23 cellular contexts compared by ENCODE assay signal in the genomic region with DNA sequence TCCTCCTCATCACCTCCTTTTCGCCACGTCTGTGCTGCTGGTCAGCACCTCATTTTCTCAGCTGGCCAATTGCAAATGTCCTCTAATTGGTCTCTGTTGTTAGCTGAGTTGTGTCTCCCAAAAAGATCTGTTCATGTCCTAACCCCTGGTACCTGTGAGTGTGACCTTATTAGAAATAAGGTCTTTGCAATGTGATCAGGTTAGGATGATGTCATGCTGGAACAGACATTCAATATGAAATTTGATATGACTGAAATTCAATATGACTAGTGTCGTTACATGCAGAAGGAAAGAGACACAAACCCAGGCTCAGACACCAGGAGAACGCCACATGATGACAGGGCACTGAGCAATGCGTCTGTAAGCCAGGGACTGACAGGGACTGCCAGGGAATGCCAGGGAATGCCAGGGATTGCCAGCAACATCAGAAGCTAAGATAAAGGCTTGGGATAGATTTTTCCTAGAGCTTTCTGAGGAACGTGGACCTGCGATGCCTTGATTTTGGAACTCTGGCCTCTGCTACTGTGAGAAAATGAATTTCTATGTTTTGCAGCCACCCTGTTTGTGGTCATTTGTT.
"Had no signal": no experiment of that assay in that cellular context is flagged by ENCODE, and none has a peak within 500 bp of the region (broad histone marks: within the 10 kb centered on the region; RNA-seq: fewer than 3 reads in every experiment).

No MANE protein-coding gene starts in this region.

- H3K36me3 ChIP-seq: brain microvascular endothelial cell, gastrocnemius medialis, suprapubic skin, transverse colon, vagina had no signal

- ATAC-seq: activated CD8-positive, alpha-beta T cell treated with anti-CD3 and anti-CD28 coated beads, Interleukin-2, amount 10 ng/mL, durations not matched to agents 7 days and 5 days; gastrocnemius medialis; left lobe of liver; stimulated activated naive CD8-positive, alpha-beta T cell treated with anti-CD3 and anti-CD28 coated beads, Interleukin-15, amount 100 ng/mL, for 72 hours had no signal

- H3K27ac Mint-ChIP-seq: activated CD8-positive, alpha-beta T cell treated with anti-CD3 and anti-CD28 coated beads, Interleukin-2, amount 10 ng/mL, durations not matched to agents 7 days and 5 days; activated T-cell treated with anti-CD3 and anti-CD28 coated beads, Interleukin-2, amount 50 U/mL, for 24 hours; activated T-helper 2 cell treated with anti-CD3 and anti-CD28 coated beads, Interferon-gamma antibody, Interleukin-2, Interleukin-4, amounts not matched to agents 10 μg/mL and 5 μg/mL and 100 μg/mL, durations not matched to agents 14 hours and 24 hours and 36 hours; endodermal cell; stimulated activated naive CD8-positive, alpha-beta T cell treated with anti-CD3 and anti-CD28 coated beads, Interleukin-15, amount 100 ng/mL, for 72 hours had no signal

- H3K4me3 ChIP-seq: gastrocnemius medialis, skin epidermis, suprapubic skin, transverse colon, vagina had no signal

- H3K27ac ChIP-seq: brain microvascular endothelial cell, epithelial cell of prostate, gastrocnemius medialis, suprapubic skin, transverse colon, vagina had no signal

- H3K27me3 ChIP-seq: brain microvascular endothelial cell, suprapubic skin, transverse colon, vagina had no signal

- H3K4me3 Mint-ChIP-seq: activated CD8-positive, alpha-beta T cell treated with anti-CD3 and anti-CD28 coated beads, Interleukin-2, amount 10 ng/mL, durations not matched to agents 7 days and 5 days; activated T-cell treated with anti-CD3 and anti-CD28 coated beads, Interleukin-2, amount 50 U/mL, for 24 hours; endodermal cell; nephron progenitor cell; stimulated activated naive CD8-positive, alpha-beta T cell treated with anti-CD3 and anti-CD28 coated beads, Interleukin-15, amount 100 ng/mL, for 72 hours had no signal

- DNase-seq: activated CD4-positive, alpha-beta T cell treated with anti-CD3 and anti-CD28 coated beads for 48 hours; activated CD4-positive, CD25-positive, alpha-beta regulatory T cell; activated CD8-positive, alpha-beta T cell treated with anti-CD3 and anti-CD28 coated beads, Interleukin-2, amount 10 ng/mL, durations not matched to agents 7 days and 5 days; activated naive CD4-positive, alpha-beta T cell treated with Interleukin-2 at 50 U/mL for 16 hours; activated T-cell treated with anti-CD3 and anti-CD28 coated beads, Interleukin-2, amount 50 U/mL, for 24 hours; anterior cingulate cortex; brain microvascular endothelial cell; central memory CD4-positive, alpha-beta T cell; endodermal cell; gastrocnemius medialis; midbrain; nephron progenitor cell; nucleus accumbens; posterior cingulate gyrus; stimulated activated naive CD8-positive, alpha-beta T cell treated with anti-CD3 and anti-CD28 coated beads, Interleukin-15, amount 100 ng/mL, for 72 hours; T-helper 9 cell; transverse colon had no signal

- H3K9me3 Mint-ChIP-seq: activated T-cell treated with anti-CD3 and anti-CD28 coated beads, Interleukin-2, amount 50 U/mL, for 24 hours; activated T-helper 2 cell treated with anti-CD3 and anti-CD28 coated beads, Interferon-gamma antibody, Interleukin-2, Interleukin-4, amounts not matched to agents 10 μg/mL and 5 μg/mL and 100 μg/mL, durations not matched to agents 14 hours and 24 hours and 36 hours; endodermal cell; nephron progenitor cell; stimulated activated naive CD8-positive, alpha-beta T cell treated with anti-CD3 and anti-CD28 coated beads, Interleukin-15, amount 100 ng/mL, for 72 hours had no signal

- H3K9me3 ChIP-seq: gastrocnemius medialis, suprapubic skin, transverse colon, vagina had no signal

- H3K4me1 Mint-ChIP-seq: endodermal cell; stimulated activated naive CD8-positive, alpha-beta T cell treated with anti-CD3 and anti-CD28 coated beads, Interleukin-15, amount 100 ng/mL, for 72 hours had no signal
